ENCODE assay signal across 1 cellular context in genomic region chr1:109335091-109335490, GRCh38.
TF ChIP-seq lines count a peak whose summit lies in the region.

No MANE protein-coding gene starts in this region.

TF ChIP-seq in IMR-90, 13 proteins besides CTCF, POLR2A, EP300 and RAD21:
- TF ChIP-seq BHLHE40 (IDR thresholded peaks at IDR 0.05; ENCODE audit: low read depth, low read length), result no peak
- TF ChIP-seq RFX5 (IDR thresholded peaks at IDR 0.05; ENCODE audit: low read depth, low read length), result no peak
- TF ChIP-seq MAZ (IDR thresholded peaks at IDR 0.05; ENCODE audit: borderline replicate concordance, low read depth, low read length), result no peak
- TF ChIP-seq CHD1 (IDR thresholded peaks at IDR 0.05; ENCODE audit: low read depth, low read length), result no peak
- no peak for TF ChIP-seq ELK1 (IDR thresholded peaks at IDR 0.05; ENCODE audit: borderline replicate concordance, low read depth, low read length)
- no peak for TF ChIP-seq MXI1 (IDR thresholded peaks at IDR 0.05; ENCODE audit: borderline replicate concordance, low read depth, low read length)
TF ChIP-seq in IMR-90: peak in this region for 0.
